In the genomic region with DNA sequence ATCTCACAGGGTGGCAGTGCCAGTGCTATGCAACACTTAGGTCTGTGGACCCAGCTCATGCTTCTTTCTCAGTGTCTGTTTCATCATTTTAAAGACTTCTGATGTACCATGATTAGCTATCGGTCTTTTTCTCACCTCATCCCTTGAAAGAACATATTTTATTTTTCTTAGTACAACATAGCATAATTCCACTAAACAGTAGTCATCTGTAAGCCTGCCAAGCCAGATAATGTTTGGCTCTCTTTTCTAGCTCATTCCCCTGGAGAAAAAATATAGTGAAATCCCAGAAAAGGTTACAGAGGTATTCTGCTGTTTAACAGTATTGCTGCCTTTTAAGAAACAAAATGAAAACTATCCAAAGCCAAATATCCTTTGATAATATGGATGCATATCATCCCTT, we compare ENCODE assay signal across 24 cellular contexts.
DNase-seq lines count a peak whose midpoint lies in the region; ATAC-seq, FAIRE-seq and TF ChIP-seq lines count a peak whose summit lies in the region.
"Had no signal": no experiment of that assay in that cellular context is flagged by ENCODE, and none has a peak within 500 bp of the region (broad histone marks: within the 10 kb centered on the region; RNA-seq: fewer than 3 reads in every experiment).

No MANE protein-coding gene starts in this region.

- H3K36me3 Mint-ChIP-seq in CD8-positive, alpha-beta T cell = no peaks in the 10 kb centered on the region
- H3K36me3 Mint-ChIP-seq: CD4-positive, alpha-beta memory T cell had no signal

- CTCF ChIA-PET in H1 (lab: Charles Lee; ENCODE audit: partially characterized antibody) = interaction anchor here (1.0 to 1.7 kb wide), 4 partner anchors 11 to 37 kb away, joined by 3 to 4 read pairs (median 3); no protein-coding TSS in a partner anchor
- CTCF ChIA-PET in CD8-positive, alpha-beta T cell (lab: Charles Lee) = no interaction called here

- no peak for FAIRE-seq in H1 (lab: Jason Lieb, UNC)
- FAIRE-seq: GM12878, H54 had no signal

- H4K5ac ChIP-seq in H1 (ENCODE audit: insufficient read length, low read depth, low read length) = no peak overlapping the region

- H3K9me3 ChIP-seq in GM23248 (ENCODE audit: low read depth) (no peaks in the 10 kb centered on the region), H1 (ENCODE audit: insufficient read depth in 2 of 2, low read depth in 1 of 2, low read length in 1 of 2) (no peaks in the 10 kb centered on the region)
- no peaks in the 10 kb centered on the region for H3K9me3 ChIP-seq in CD8-positive, alpha-beta T cell (ENCODE audit: low read length)
- H3K9me3 ChIP-seq: Caco-2 had no signal

- no peaks in the 10 kb centered on the region for H3F3A ChIP-seq in GM23248 (ENCODE audit: insufficient read depth)

- H3K79me2 ChIP-seq in GM23248 (ENCODE audit: insufficient read depth) = no peaks in the 10 kb centered on the region
- no peaks in the 10 kb centered on the region for H3K79me2 ChIP-seq in H1 (ENCODE audit: control insufficient read depth in 1 of 2, insufficient read depth in 2 of 2, low read length in 2 of 2)

- no peak for TF ChIP-seq RAD21 in H1 (IDR thresholded peaks at IDR 0.05 in 1 of 2, conservative IDR thresholded peaks at IDR 0.05 in 1 of 2; ENCODE audit: low read depth in 2 of 2, low read length in 2 of 2)

- H2BK12ac ChIP-seq in H1 (ENCODE audit: low read depth, low read length) = no peak overlapping the region

- no peak overlapping the region for H3K4ac ChIP-seq in H1 (replicated peaks; ENCODE audit: insufficient read length, low read depth, low read length)

- no peak overlapping the region for H3K4me3 ChIP-seq in GM23248
- H3K4me3 ChIP-seq in astrocyte of the cerebellum (ENCODE audit: low read depth, low read length) = no peak overlapping the region
- H3K4me3 ChIP-seq in H1 (ENCODE audit: extremely low read depth in 1 of 4, insufficient read depth in 2 of 4, low read depth in 3 of 4, low read length in 4 of 4) = no peak overlapping the region
- no peak overlapping the region for H3K4me3 ChIP-seq in CD8-positive, alpha-beta T cell (ENCODE audit: low read depth, low read length)
- H3K4me3 ChIP-seq: GM12878 had no signal

- H3K4me1 Mint-ChIP-seq in CD8-positive, alpha-beta T cell (ENCODE audit: low read depth) = no peaks in the 10 kb centered on the region
- H3K4me1 Mint-ChIP-seq: CD4-positive, alpha-beta memory T cell had no signal

- H3K18ac ChIP-seq in H1 (ENCODE audit: extremely low read depth, low read length) = no peak overlapping the region

- 0 out of 2 replicates have a peak overlapping the region, but pooled peaks have one; percentile 26 for H2BK15ac ChIP-seq in H1 (ENCODE audit: low read length)

- no peak overlapping the region for H2BK120ac ChIP-seq in H1 (replicated peaks; ENCODE audit: low read depth, low read length)

- H3K23me2 ChIP-seq in H1 (ENCODE audit: low read depth, low read length) = no peaks in the 10 kb centered on the region

- DNase-seq in GM23248 (peak; percentile 32), astrocyte of the cerebellum (ENCODE audit: low read depth) (peak; percentile 24), H1 (ENCODE audit: low read depth in 1 of 2, low spot score in 2 of 2) (no peak), superior temporal gyrus (ENCODE audit: extremely low spot score) (peak; percentile 50)
- no peak for DNase-seq in CD8-positive, alpha-beta T cell
- DNase-seq: Caco-2; CD4-positive, alpha-beta memory T cell; DMS79; EL; GDM1; Karpas-422; NCI-H1105; NCI-H146; NCI-H1930; NCI-H2107; NCI-H524 treated with DMSO at 0.1 percent for 48 hours; NCI-H82; NK-92 treated with Interleukin-12 subunit alpha and Interleukin-12 subunit beta, amount 100 ng/mL, for 24 hours; RPMI8226; SHP77 had no signal

- no peak overlapping the region for H2AK5ac ChIP-seq in H1 (ENCODE audit: low read depth, low read length)

- no peak overlapping the region for H4K91ac ChIP-seq in H1 (replicated peaks; ENCODE audit: insufficient read length, low read length)

- in situ Hi-C loops in GM23248 (cut with MboI) = no loop called here
- in situ Hi-C loops in astrocyte of the cerebellum (cut with HindIII; ENCODE audit: low sequenced_read_pairs) = no loop called here

- no peaks in the 10 kb centered on the region for H3K9me3 Mint-ChIP-seq in CD8-positive, alpha-beta T cell
- H3K9me3 Mint-ChIP-seq: CD4-positive, alpha-beta memory T cell had no signal

- no peak overlapping the region for H3K4me3 Mint-ChIP-seq in CD8-positive, alpha-beta T cell
- H3K4me3 Mint-ChIP-seq: CD4-positive, alpha-beta memory T cell had no signal

- no peak for TF ChIP-seq EP300 in H1 (IDR thresholded peaks at IDR 0.05; ENCODE audit: borderline replicate concordance in 1 of 2, low read depth in 2 of 2, low read length in 2 of 2)

- H3K14ac ChIP-seq in H1 (ENCODE audit: insufficient read length) = no peak overlapping the region

- intact Hi-C loops in CD8-positive, alpha-beta T cell (cut with DNase I, micrococcal nuclease) = no loop called here

- no peak overlapping the region for H4K8ac ChIP-seq in H1 (ENCODE audit: extremely low read depth, insufficient read depth, low read length)

- H3K4me1 ChIP-seq in GM23248 (ENCODE audit: insufficient read depth) (no peaks in the 10 kb centered on the region), H1 (replicated peaks in 1 of 4; ENCODE audit: control insufficient read depth in 3 of 4, insufficient read depth in 4 of 4, low read length in 3 of 4) (peaks cover 0 to 4% (median 0%) of the 10 kb centered on the region in 4 experiments; a peak in 1 of 7 replicates)
- H3K4me1 ChIP-seq in CD8-positive, alpha-beta T cell (ENCODE audit: insufficient read depth, low read length) = no peaks in the 10 kb centered on the region
- H3K4me1 ChIP-seq: Caco-2 had no signal

- no peak overlapping the region for H3K56ac ChIP-seq in H1 (replicated peaks; ENCODE audit: insufficient read length, low read depth, low read length)

- H3K9me2 ChIP-seq in GM23248 (ENCODE audit: insufficient read depth) = no peaks in the 10 kb centered on the region

- H3K27me3 Mint-ChIP-seq in CD8-positive, alpha-beta T cell (ENCODE audit: low read depth) = peaks cover 2% of the 10 kb centered on the region

- no peak overlapping the region for H3K27ac Mint-ChIP-seq in CD8-positive, alpha-beta T cell
- H3K27ac Mint-ChIP-seq: CD4-positive, alpha-beta memory T cell had no signal

- peaks cover 13% of the 10 kb centered on the region; the same call in 1 of the 2 replicates for H3K27me3 ChIP-seq in GM23248 (replicated peaks; ENCODE audit: insufficient read depth)
- H3K27me3 ChIP-seq in H1 (replicated peaks in 1 of 4; ENCODE audit: control insufficient read depth in 3 of 4, extremely low read depth in 1 of 4, insufficient read depth in 3 of 4, low read length in 3 of 4) = no peaks in the 10 kb centered on the region
- H3K27me3 ChIP-seq in CD8-positive, alpha-beta T cell (ENCODE audit: insufficient read depth, low read length) = no peaks in the 10 kb centered on the region

- H3K4me2 ChIP-seq in GM23248 (ENCODE audit: unreplicated experiment) = no peak overlapping the region
- no peak overlapping the region for H3K4me2 ChIP-seq in H1 (ENCODE audit: insufficient read depth in 1 of 2, low read depth in 2 of 2, low read length in 2 of 2)

- H3K79me1 ChIP-seq in H1 (ENCODE audit: low read depth, low read length) = no peaks in the 10 kb centered on the region

- H3K36me3 ChIP-seq in GM23248 (ENCODE audit: low read depth) (no peaks in the 10 kb centered on the region), H1 (ENCODE audit: control insufficient read depth in 2 of 4, insufficient read depth in 4 of 4, low read length in 3 of 4) (no peaks in the 10 kb centered on the region)
- no peaks in the 10 kb centered on the region for H3K36me3 ChIP-seq in CD8-positive, alpha-beta T cell (ENCODE audit: insufficient read depth, low read length)

- no peak overlapping the region for H2BK20ac ChIP-seq in H1 (ENCODE audit: low read length)

- no peak for TF ChIP-seq POLR2A in H1 (IDR thresholded peaks at IDR 0.05; ENCODE audit: control extremely low read depth in 1 of 2, low read depth in 2 of 2, low read length in 2 of 2)

- WGBS in GM23248 (ENCODE audit: low coverage in 1 of 2, low lambda C conversion rate in 2 of 2, missing lambda C conversion rate in 2 of 2), 2 experiments = 77 to 78% methylated on average over 1 of the region's 1 CpG
- 95% methylated on average over 1 of the region's 1 CpG; no CpG with 5 or more reads in 1 of the 2 experiments for WGBS in H1 (ENCODE audit: extremely low coverage in 1 of 2, insufficient coverage in 1 of 2, insufficient read length in 1 of 2, insufficient replicate concordance in 2 of 2, low coverage in 1 of 2, low lambda C conversion rate in 2 of 2, missing lambda C conversion rate in 1 of 2), 2 experiments

- H4K20me1 ChIP-seq in GM23248 (ENCODE audit: insufficient read depth) (no peaks in the 10 kb centered on the region), H1 (replicated peaks in 1 of 2; ENCODE audit: control insufficient read depth in 1 of 2, insufficient read depth in 2 of 2, low read length in 2 of 2) (no peaks in the 10 kb centered on the region)

- no peak overlapping the region for H3K9ac ChIP-seq in GM23248
- H3K9ac ChIP-seq in H1 (replicated peaks in 1 of 4; ENCODE audit: extremely low read depth in 1 of 4, low read depth in 3 of 4, low read length in 3 of 4) = no peak overlapping the region

- H2BK5ac ChIP-seq in H1 (ENCODE audit: low read depth, low read length) = no peak overlapping the region

- TF ChIP-seq CTCF in astrocyte of the cerebellum (IDR thresholded peaks at IDR 0.05; ENCODE audit: low read depth, low read length, missing control alignments) (no peak), H1 (IDR thresholded peaks at IDR 0.05; ENCODE audit: control extremely low read depth in 1 of 3, insufficient read depth in 1 of 3, low read depth in 1 of 3, low read length in 3 of 3) (no peak)
- no peak for TF ChIP-seq CTCF in CD8-positive, alpha-beta T cell (IDR thresholded peaks at IDR 0.05)

- no peak overlapping the region for H2AFZ ChIP-seq in GM23248
- no peak overlapping the region for H2AFZ ChIP-seq in H1 (ENCODE audit: low read length)

- H3K23ac ChIP-seq in H1 (ENCODE audit: insufficient read length) = no peak overlapping the region

- H3K27ac ChIP-seq in GM23248 (no peak overlapping the region), H1 (ENCODE audit: low read depth, low read length) (no peak overlapping the region)
- no peak overlapping the region for H3K27ac ChIP-seq in CD8-positive, alpha-beta T cell (ENCODE audit: low read depth, low read length)

- no peak for ATAC-seq in CD8-positive, alpha-beta T cell
- no peak for ATAC-seq in GM18858 (IDR thresholded peaks at IDR 0.05; ENCODE audit: unreplicated experiment)
- no peak for ATAC-seq in GM21515 (IDR thresholded peaks at IDR 0.05; ENCODE audit: unreplicated experiment)
- ATAC-seq: GM12878 had no signal

- POLR2A ChIA-PET in H1 (lab: Charles Lee; ENCODE audit: partially characterized antibody) = no interaction called here
- POLR2A ChIA-PET in CD8-positive, alpha-beta T cell (lab: Charles Lee) = no interaction called here

TF ChIP-seq in H1, 55 proteins besides CTCF, POLR2A, EP300 and RAD21 (continues in another document):
- TF ChIP-seq RFX5 (IDR thresholded peaks at IDR 0.05; ENCODE audit: borderline replicate concordance, low read depth, low read length) = no peak

Comparison
In these comparisons a context has a peak if more than half of its experiments do, and no peak if none do; other contexts are left out.
1. DNase-seq: peak in GM23248 (single experiment), astrocyte of the cerebellum (single experiment) and superior temporal gyrus (single experiment); none in H1 (0 of 2) and CD8-positive, alpha-beta T cell (0 of 7).